Comparison of ENCODE assay signal across 1 cellular context in genomic region chr11:3905080-3905953, GRCh38.
A peak's percentile ranks its signal among the peaks of the same experiment; 100 is the strongest.
TF ChIP-seq lines count a peak whose summit lies in the region.

No MANE protein-coding gene starts in this region.

TF ChIP-seq in HepG2, 621 proteins besides CTCF, POLR2A, EP300 and RAD21 (continued from another document and continues in another):
- TF ChIP-seq STAT6 (CRISPR knock-in tag; IDR thresholded peaks at IDR 0.05; ENCODE audit: borderline replicate concordance) (0 out of 2 replicates have a peak, but pooled peaks have one; percentile 57), ZNF580 (CRISPR knock-in tag; IDR thresholded peaks at IDR 0.05; ENCODE audit: borderline replicate concordance, low read depth) (peak; percentile 72; the same call in 1 of the 2 replicates), TCF12 (IDR thresholded peaks at IDR 0.05) (no peak), TCF12 (CRISPR knock-in tag; IDR thresholded peaks at IDR 0.05) (no peak), MAFK (conservative IDR thresholded peaks at IDR 0.05 in 1 of 2, IDR thresholded peaks at IDR 0.05 in 1 of 2; ENCODE audit: low read length in 2 of 2) (no peak), SCMH1 (CRISPR knock-in tag; IDR thresholded peaks at IDR 0.05; ENCODE audit: borderline replicate concordance) (no peak), ARNT (IDR thresholded peaks at IDR 0.05) (no peak), XRCC5 (optimal IDR thresholded peaks at IDR 0.05; ENCODE audit: low read length) (no peak), ZNF644 (CRISPR knock-in tag; IDR thresholded peaks at IDR 0.05; ENCODE audit: low read depth) (peak; percentile 53; the same call in 1 of the 2 replicates), ZNF451 (CRISPR knock-in tag; IDR thresholded peaks at IDR 0.05) (no peak), BRF2 (CRISPR knock-in tag; IDR thresholded peaks at IDR 0.05) (0 out of 2 replicates have a peak, but pooled peaks have one; percentile 49), MED8 (CRISPR knock-in tag; IDR thresholded peaks at IDR 0.05; ENCODE audit: insufficient replicate concordance) (no peak), LCORL (IDR thresholded peaks at IDR 0.05) (peak; percentile 58; the same call in 1 of the 2 replicates), LCORL (CRISPR knock-in tag; IDR thresholded peaks at IDR 0.05) (peak; percentile 89; the same call in 1 of the 2 replicates), HOMEZ (CRISPR knock-in tag; IDR thresholded peaks at IDR 0.05; ENCODE audit: low read depth) (peak; percentile 44; the same call in 1 of the 2 replicates), ZNF720 (CRISPR knock-in tag; IDR thresholded peaks at IDR 0.05) (no peak), SOX13 (IDR thresholded peaks at IDR 0.05) (peak; percentile 63; the same call in 1 of the 2 replicates), SOX13 (CRISPR knock-in tag; conservative IDR thresholded peaks at IDR 0.05 in 1 of 2, IDR thresholded peaks at IDR 0.05 in 1 of 2) (peak in 1 of 2 experiments; percentile 94; a peak in 2 of 4 replicates), GTF3A (CRISPR knock-in tag; conservative IDR thresholded peaks at IDR 0.05) (no peak), E2F1 (CRISPR knock-in tag; IDR thresholded peaks at IDR 0.05) (no peak), CCDC6 (CRISPR knock-in tag; IDR thresholded peaks at IDR 0.05) (no peak), KLF12 (CRISPR knock-in tag; IDR thresholded peaks at IDR 0.05; ENCODE audit: borderline replicate concordance) (no peak), TFAP4 (IDR thresholded peaks at IDR 0.05; ENCODE audit: borderline replicate concordance, low read depth) (peak; percentile 25; the same call in 1 of the 2 replicates), TCF7 (IDR thresholded peaks at IDR 0.05; ENCODE audit: low read depth) (peak; percentile 53), RERE (CRISPR knock-in tag; IDR thresholded peaks at IDR 0.05; ENCODE audit: low read depth) (0 out of 2 replicates have a peak, but pooled peaks have one; percentile 51), MEIS2 (CRISPR knock-in tag; IDR thresholded peaks at IDR 0.05) (peak; percentile 71; the same call in 1 of the 2 replicates), ATF1 (CRISPR knock-in tag; IDR thresholded peaks at IDR 0.05) (peak; percentile 33; the same call in 1 of the 2 replicates), TBP (CRISPR knock-in tag; IDR thresholded peaks at IDR 0.05) (no peak), FOSL2 (CRISPR knock-in tag; IDR thresholded peaks at IDR 0.05) (peak; percentile 86), REPIN1 (CRISPR knock-in tag; IDR thresholded peaks at IDR 0.05; ENCODE audit: borderline replicate concordance, low read depth) (0 out of 2 replicates have a peak, but pooled peaks have one; percentile 34), ZFP36L1 (CRISPR knock-in tag; IDR thresholded peaks at IDR 0.05) (0 out of 2 replicates have a peak, but pooled peaks have one; percentile 62), RFX1 (IDR thresholded peaks at IDR 0.05) (peak; percentile 26; the same call in 1 of the 2 replicates), ZNF362 (CRISPR knock-in tag; IDR thresholded peaks at IDR 0.05; ENCODE audit: borderline replicate concordance) (peak; percentile 61; the same call in 1 of the 2 replicates), HOXA3 (CRISPR knock-in tag; IDR thresholded peaks at IDR 0.05) (0 out of 2 replicates have a peak, but pooled peaks have one; percentile 14), SP2 (CRISPR knock-in tag; IDR thresholded peaks at IDR 0.05) (no peak), ZSCAN5A (CRISPR knock-in tag; IDR thresholded peaks at IDR 0.05; ENCODE audit: borderline replicate concordance) (peak; percentile 72; the same call in 1 of the 2 replicates), ZNF678 (CRISPR knock-in tag; IDR thresholded peaks at IDR 0.05) (no peak), SIX1 (CRISPR knock-in tag; IDR thresholded peaks at IDR 0.05; ENCODE audit: borderline replicate concordance) (peak; percentile 76; the same call in 1 of the 2 replicates), SAP130 (CRISPR knock-in tag; IDR thresholded peaks at IDR 0.05; ENCODE audit: low read depth) (peak; percentile 91), BORCS8-MEF2B (CRISPR knock-in tag; IDR thresholded peaks at IDR 0.05) (0 out of 2 replicates have a peak, but pooled peaks have one; percentile 46), THAP11 (CRISPR knock-in tag; IDR thresholded peaks at IDR 0.05) (peak; percentile 67; the same call in 1 of the 2 replicates), TOPORS (CRISPR knock-in tag; IDR thresholded peaks at IDR 0.05) (no peak), ZGPAT (CRISPR knock-in tag; IDR thresholded peaks at IDR 0.05) (peak; percentile 92), SSRP1 (CRISPR knock-in tag; IDR thresholded peaks at IDR 0.05) (peak; percentile 52; the same call in 1 of the 2 replicates)
